ENCODE assay signal across 9 cellular contexts in the genomic region with DNA sequence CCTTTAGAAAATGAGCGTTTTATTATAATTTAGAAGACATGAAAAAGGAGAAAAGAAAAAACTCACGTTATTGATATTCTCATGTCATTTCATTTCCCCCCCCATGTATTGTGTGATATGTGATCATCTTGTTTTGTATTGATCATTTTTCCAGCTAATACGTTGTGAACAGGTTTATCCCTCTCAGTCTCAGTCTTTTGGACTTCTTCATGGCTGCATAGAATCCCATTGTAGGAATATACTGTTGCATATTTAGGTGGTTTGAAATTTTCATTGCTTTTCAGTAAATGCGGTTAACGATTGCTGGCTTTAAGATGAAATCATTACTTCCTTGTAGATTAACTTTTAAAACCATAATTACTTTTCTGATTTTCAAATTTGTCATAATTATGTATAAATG. TPM values are rescaled to one million over a fixed set of nuclear protein-coding genes. Genes with fewer than 3 reads are reported as not detected.
DNase-seq lines count a peak whose midpoint lies in the region; ATAC-seq and TF ChIP-seq lines count a peak whose summit lies in the region.
"Had no signal": no experiment of that assay in that cellular context is flagged by ENCODE, and none has a peak within 500 bp of the region (broad histone marks: within the 10 kb centered on the region; RNA-seq: fewer than 3 reads in every experiment).

No MANE protein-coding gene starts in this region.

- intact Hi-C loops in upper lobe of right lung (cut with DNase I), result no loop called here

- H3K9me3 Mint-ChIP-seq in activated naive CD4-positive, alpha-beta T cell treated with anti-CD3 and anti-CD28 coated beads, Interleukin-2, amount 10 ng/mL, durations not matched to agents 7 days and 5 days, result no peaks in the 10 kb centered on the region
- H3K9me3 Mint-ChIP-seq in memory B cell, result no peaks in the 10 kb centered on the region

- H3K4me1 ChIP-seq in upper lobe of right lung, result peaks cover 33% of the 10 kb centered on the region

- ATAC-seq in memory B cell (ENCODE audit: low read depth) (no peak), upper lobe of right lung (no peak), HG03139 (IDR thresholded peaks at IDR 0.05; ENCODE audit: unreplicated experiment) (no peak)

- DNase-seq in activated naive CD4-positive, alpha-beta T cell treated with anti-CD3 and anti-CD28 coated beads, Interleukin-2, amount 10 ng/mL, durations not matched to agents 7 days and 5 days, result no peak
- no peak for DNase-seq in activated naive CD4-positive, alpha-beta T cell treated with anti-CD3 and anti-CD28 coated beads, Interleukin-2, amount 50 U/mL, for 16 hours
- DNase-seq in astrocyte of the cerebellum (ENCODE audit: low read depth) (no peak), memory B cell (ENCODE audit: low spot score in 2 of 2) (no peak), upper lobe of right lung (no peak), germinal center (ENCODE audit: low spot score) (no peak), NCI-H2171 treated with DMSO at 0.1 percent for 48 hours (lab: John Stamatoyannopoulos, UW) (no peak)
- DNase-seq: DMS 273 treated with DMSO at 0.1 percent for 48 hours had no signal

- H3K4me3 Mint-ChIP-seq in activated naive CD4-positive, alpha-beta T cell treated with anti-CD3 and anti-CD28 coated beads, Interleukin-2, amount 10 ng/mL, durations not matched to agents 7 days and 5 days, result peak overlapping the region; percentile 96
- peak overlapping the region; percentile 100 for H3K4me3 Mint-ChIP-seq in memory B cell

- peaks cover 34% of the 10 kb centered on the region for H3K36me3 ChIP-seq in upper lobe of right lung

- H3K27me3 Mint-ChIP-seq in activated naive CD4-positive, alpha-beta T cell treated with anti-CD3 and anti-CD28 coated beads, Interleukin-2, amount 10 ng/mL, durations not matched to agents 7 days and 5 days, result no peaks in the 10 kb centered on the region
- H3K27me3 Mint-ChIP-seq in memory B cell, result no peaks in the 10 kb centered on the region

- peaks cover 34% of the 10 kb centered on the region for H3K36me3 Mint-ChIP-seq in activated naive CD4-positive, alpha-beta T cell treated with anti-CD3 and anti-CD28 coated beads, Interleukin-2, amount 10 ng/mL, durations not matched to agents 7 days and 5 days
- peaks cover 9% of the 10 kb centered on the region for H3K36me3 Mint-ChIP-seq in memory B cell

- no peaks in the 10 kb centered on the region for H3K9me3 ChIP-seq in upper lobe of right lung

- in situ Hi-C loops in astrocyte of the cerebellum (cut with HindIII; ENCODE audit: low sequenced_read_pairs), result no loop called here

- H3K27ac Mint-ChIP-seq in activated naive CD4-positive, alpha-beta T cell treated with anti-CD3 and anti-CD28 coated beads, Interleukin-2, amount 10 ng/mL, durations not matched to agents 7 days and 5 days, result peak overlapping the region; percentile 99
- H3K27ac Mint-ChIP-seq in memory B cell, result peak overlapping the region; percentile 100

- TF ChIP-seq CTCF in astrocyte of the cerebellum (IDR thresholded peaks at IDR 0.05; ENCODE audit: low read depth, low read length, missing control alignments) (no peak), upper lobe of right lung (IDR thresholded peaks at IDR 0.05) (no peak)

- CTCF ChIA-PET in activated naive CD4-positive, alpha-beta T cell treated with anti-CD3 and anti-CD28 coated beads, Interleukin-2, amount 10 ng/mL, durations not matched to agents 7 days and 5 days (lab: Charles Lee), result no interaction called here

- H3K27me3 ChIP-seq in upper lobe of right lung, result no peaks in the 10 kb centered on the region

- peak overlapping the region; percentile 100 for H3K27ac ChIP-seq in upper lobe of right lung

- peak overlapping the region; percentile 78 for H3K4me3 ChIP-seq in astrocyte of the cerebellum (ENCODE audit: low read depth, low read length)
- H3K4me3 ChIP-seq in upper lobe of right lung, result peak overlapping the region; percentile 87

- H3K4me1 Mint-ChIP-seq in activated naive CD4-positive, alpha-beta T cell treated with anti-CD3 and anti-CD28 coated beads, Interleukin-2, amount 10 ng/mL, durations not matched to agents 7 days and 5 days, result peaks cover 39% of the 10 kb centered on the region
- H3K4me1 Mint-ChIP-seq in memory B cell, result peaks cover 18% of the 10 kb centered on the region

RNA-seq across cellular contexts. Expression of a gene that starts 1.6 kb away (rescaled TPM):
- total RNA-seq in upper lobe of right lung, result 320 TPM

RNA-seq across cellular contexts. Expression of a gene that starts 2.5 kb away (rescaled TPM):
- 55.8 TPM for total RNA-seq in upper lobe of right lung

RNA-seq across cellular contexts. Expression of a gene that starts 44.0 kb away (rescaled TPM):
- 4.4 TPM for total RNA-seq in upper lobe of right lung

RNA-seq across cellular contexts. Expression of a gene that starts 52.9 kb away (rescaled TPM):
- total RNA-seq in upper lobe of right lung, result 2.3 TPM
